ENCODE assay signal across 1 cellular context in genomic region chr19:35248310-35249145, GRCh38.
TF ChIP-seq lines count a peak whose summit lies in the region.

Gene LSR, plus strand, starts transcription at chr19:35249002. Its CDS starts 21 bp downstream, at chr19:35249023.

TF ChIP-seq in HEK293, 187 proteins besides CTCF, POLR2A, EP300 and RAD21 (continued from another document and continues in another):
- TF ChIP-seq ZNF530 (tag by site-specific recombination; IDR thresholded peaks at IDR 0.05; ENCODE audit: low read depth) (no peak), ZNF311 (tag by site-specific recombination; IDR thresholded peaks at IDR 0.05; ENCODE audit: borderline replicate concordance) (no peak), ZNF449 (tag by site-specific recombination; IDR thresholded peaks at IDR 0.05) (peak; percentile 96), ZNF266 (tag by site-specific recombination; IDR thresholded peaks at IDR 0.05; ENCODE audit: low read depth) (0 out of 2 replicates have a peak, but pooled peaks have one; percentile 29), ZFP37 (tag by site-specific recombination; IDR thresholded peaks at IDR 0.05) (no peak; the same call in 1 of the 2 replicates), ZNF837 (tag by site-specific recombination; IDR thresholded peaks at IDR 0.05) (no peak), MZF1 (tag by site-specific recombination; IDR thresholded peaks at IDR 0.05; ENCODE audit: borderline replicate concordance) (no peak; the same call in 1 of the 2 replicates), ZNF214 (tag by site-specific recombination; IDR thresholded peaks at IDR 0.05; ENCODE audit: borderline replicate concordance) (no peak), ZBTB48 (tag by site-specific recombination; IDR thresholded peaks at IDR 0.05) (peak; percentile 97), ZNF747 (tag by site-specific recombination; IDR thresholded peaks at IDR 0.05) (no peak), REST (tag by site-specific recombination; IDR thresholded peaks at IDR 0.05) (no peak; the same call in 1 of the 2 replicates), ZNF302 (tag by site-specific recombination; IDR thresholded peaks at IDR 0.05; ENCODE audit: low read depth) (no peak), PRDM10 (tag by site-specific recombination; IDR thresholded peaks at IDR 0.05) (peak; percentile 100), PRDM4 (tag by site-specific recombination; IDR thresholded peaks at IDR 0.05) (peak; percentile 42; the same call in 1 of the 2 replicates), ZNF670 (tag by site-specific recombination; IDR thresholded peaks at IDR 0.05; ENCODE audit: low read depth) (no peak; the same call in 1 of the 2 replicates), ZNF223 (tag by site-specific recombination; IDR thresholded peaks at IDR 0.05) (no peak; the same call in 1 of the 2 replicates), GFI1B (tag by site-specific recombination; IDR thresholded peaks at IDR 0.05) (peak; percentile 78; the same call in 1 of the 2 replicates), ZNF146 (tag by site-specific recombination; IDR thresholded peaks at IDR 0.05) (peak; percentile 56; the same call in 1 of the 2 replicates), ZFP69B (tag by site-specific recombination; IDR thresholded peaks at IDR 0.05) (peak; percentile 99), PATZ1 (tag by site-specific recombination; IDR thresholded peaks at IDR 0.05) (peak; percentile 100), ZNF155 (tag by site-specific recombination; IDR thresholded peaks at IDR 0.05) (no peak), ZNF404 (tag by site-specific recombination; IDR thresholded peaks at IDR 0.05) (no peak), ZNF624 (tag by site-specific recombination; IDR thresholded peaks at IDR 0.05) (no peak), ZNF830 (tag by site-specific recombination; IDR thresholded peaks at IDR 0.05; ENCODE audit: low read depth) (no peak), ZNF2 (tag by site-specific recombination; IDR thresholded peaks at IDR 0.05) (peak; percentile 97), ZNF660 (tag by site-specific recombination; IDR thresholded peaks at IDR 0.05) (peak; percentile 87), ZNF132 (tag by site-specific recombination; IDR thresholded peaks at IDR 0.05; ENCODE audit: borderline replicate concordance) (no peak), ZNF610 (tag by site-specific recombination; IDR thresholded peaks at IDR 0.05; ENCODE audit: borderline replicate concordance) (peak; percentile 93), SP7 (tag by site-specific recombination; IDR thresholded peaks at IDR 0.05) (peak; percentile 94), HOXC10 (CRISPR knock-in tag; IDR thresholded peaks at IDR 0.05) (no peak), ZNF548 (tag by site-specific recombination; IDR thresholded peaks at IDR 0.05) (0 out of 2 replicates have a peak, but pooled peaks have one; percentile 9), AEBP2 (tag by site-specific recombination; IDR thresholded peaks at IDR 0.05; ENCODE audit: borderline replicate concordance) (peak; percentile 64; the same call in 1 of the 2 replicates), OSR2 (tag by site-specific recombination; IDR thresholded peaks at IDR 0.05) (no peak), HOXD13 (CRISPR knock-in tag; IDR thresholded peaks at IDR 0.05; ENCODE audit: borderline replicate concordance) (no peak), ZNF600 (tag by site-specific recombination; IDR thresholded peaks at IDR 0.05) (peak; percentile 91), KLF8 (tag by site-specific recombination; IDR thresholded peaks at IDR 0.05) (peak; percentile 99), ZNF112 (tag by site-specific recombination; IDR thresholded peaks at IDR 0.05) (no peak), ZNF596 (tag by site-specific recombination; IDR thresholded peaks at IDR 0.05) (no peak), HOXA7 (CRISPR knock-in tag; IDR thresholded peaks at IDR 0.05; ENCODE audit: borderline replicate concordance) (no peak), ZNF433 (tag by site-specific recombination; IDR thresholded peaks at IDR 0.05; ENCODE audit: low read depth) (no peak), GLI2 (tag by site-specific recombination; IDR thresholded peaks at IDR 0.05; ENCODE audit: borderline replicate concordance, low read depth) (no peak; the same call in 1 of the 2 replicates), HIC1 (tag by site-specific recombination; IDR thresholded peaks at IDR 0.05) (no peak; the same call in none of the 2 replicates), ZNF37A (tag by site-specific recombination; IDR thresholded peaks at IDR 0.05) (peak; percentile 31; the same call in 1 of the 2 replicates)
